ENCODE assay signal across 23 cellular contexts in the genomic region with DNA sequence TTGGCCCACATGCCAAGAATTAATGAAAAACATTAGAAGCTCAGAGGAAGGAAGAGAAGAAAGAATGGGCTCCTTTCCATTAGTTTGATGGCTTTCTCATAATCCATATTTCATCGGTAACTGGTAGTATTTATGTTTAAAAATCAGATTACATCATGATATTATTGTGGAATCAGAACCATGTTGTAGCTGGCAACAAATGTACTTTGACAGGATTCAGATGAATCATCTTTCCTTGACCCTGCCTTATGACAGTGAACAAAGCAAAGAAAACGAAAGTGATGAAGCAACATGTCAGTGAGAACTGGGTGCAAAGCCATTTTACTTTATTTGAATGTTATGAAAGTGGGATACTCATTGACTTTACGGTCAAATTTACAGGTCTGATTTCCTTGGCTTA.
DNase-seq lines count a peak whose midpoint lies in the region; ATAC-seq, FAIRE-seq and TF ChIP-seq lines count a peak whose summit lies in the region.
"Had no signal": no experiment of that assay in that cellular context is flagged by ENCODE, and none has a peak within 500 bp of the region (broad histone marks: within the 10 kb centered on the region; RNA-seq: fewer than 3 reads in every experiment).

No MANE protein-coding gene starts in this region.

- in situ Hi-C loops in GM12878 (cut with MboI) = no loop called here

- CTCF ChIA-PET in A673 (lab: Charles Lee) = no interaction called here
- CTCF ChIA-PET in GM12878 (lab: Yijun Ruan, JAX) = interaction anchor here (1.1 to 1.2 kb wide), 2 partner anchors 15 to 64 kb away, joined by 3 read pairs; no protein-coding TSS in a partner anchor

- no peak overlapping the region for H3K9ac ChIP-seq in GM12878 (ENCODE audit: control insufficient read depth, insufficient read depth, low read length)
- H3K9ac ChIP-seq: neural progenitor cell had no signal

- 1% methylated on average over 3 of the region's 3 CpGs for WGBS in GM12878 (ENCODE audit: insufficient coverage, insufficient replicate concordance, low lambda C conversion rate, missing lambda C conversion rate)
- 62 to 65% methylated on average over 3 of the region's 3 CpGs for WGBS in gastroesophageal sphincter (ENCODE audit: low coverage in 1 of 2), 2 donors

- no peaks in the 10 kb centered on the region for H4K20me1 ChIP-seq in GM12878 (ENCODE audit: control insufficient read depth, insufficient read depth)

- intact Hi-C loops in A673 (cut with micrococcal nuclease; ENCODE audit: unreplicated experiment) (no loop called here), GM12878 (cut with micrococcal nuclease; ENCODE audit: unreplicated experiment) (no loop called here)

- TF ChIP-seq POLR2A in GM12878 (IDR thresholded peaks at IDR 0.05; ENCODE audit: low read depth, low read length) (no peak), gastroesophageal sphincter (IDR thresholded peaks at IDR 0.05) (no peak)

- H3K27ac ChIP-seq in A673 (ENCODE audit: low read depth, low read length, poor library complexity, severe bottlenecking) (no peak overlapping the region), GM12878 (ENCODE audit: control insufficient read depth, insufficient read depth) (no peak overlapping the region), gastroesophageal sphincter (no peak overlapping the region)
- H3K27ac ChIP-seq: neural progenitor cell, stomach had no signal

- SMC1A ChIA-PET in GM12878 (lab: Charles Lee; ENCODE audit: uncharacterized antibody, unreplicated experiment) = interaction anchor here (3.2 kb wide), 1 partner anchor 9 kb away, joined by 16 read pairs; no protein-coding TSS in a partner anchor

- TF ChIP-seq CTCF in A673 (conservative IDR thresholded peaks at IDR 0.05; ENCODE audit: low read depth, low read length) (no peak), GM12878 (IDR thresholded peaks at IDR 0.05 in 2 of 3, conservative IDR thresholded peaks at IDR 0.05 in 1 of 3; ENCODE audit: control insufficient read depth in 2 of 3, extremely low read depth in 1 of 3, insufficient read depth in 1 of 3, low read depth in 3 of 3, low read length in 3 of 3) (no peak), gastroesophageal sphincter (IDR thresholded peaks at IDR 0.05) (no peak)

- DNase-seq in A673 (ENCODE audit: low spot score) (peak; percentile 11), M059J (ENCODE audit: low read depth) (peak; percentile 67), GM12878 (ENCODE audit: low read depth, low spot score) (no peak)
- DNase-seq in activated naive CD4-positive, alpha-beta T cell (lab: John Stamatoyannopoulos, UW) = no peak
- DNase-seq in NK-92 treated with Interleukin-12 subunit alpha and Interleukin-12 subunit beta, amount 100 ng/mL, for 24 hours (lab: John Stamatoyannopoulos, UW) = no peak
- DNase-seq: activated B cell treated with CpG ODN at 0.5 μM for 24 hours; activated CD8-positive, alpha-beta T cell treated with anti-CD3 and anti-CD28 coated beads, Interleukin-2, amount 10 ng/mL, durations not matched to agents 7 days and 5 days; activated naive CD8-positive, alpha-beta T cell treated with anti-CD3 and anti-CD28 coated beads, Interleukin-2, amount 50 U/mL, for 24 hours; CD4-positive, alpha-beta T cell; DMS79; KBM-7; NCI-H1105; NCI-H2107; NCI-H69; stomach had no signal

- FAIRE-seq in GM12878 (lab: Jason Lieb, UNC) = no peak
- FAIRE-seq: endometrium, H1, islet of Langerhans, RCC 7860 had no signal

- no peak for TF ChIP-seq EP300 in GM12878 (IDR thresholded peaks at IDR 0.05; ENCODE audit: borderline replicate concordance in 1 of 2, control insufficient read depth in 1 of 2, low read depth in 2 of 2, low read length in 2 of 2)
- TF ChIP-seq EP300 in gastroesophageal sphincter (IDR thresholded peaks at IDR 0.05) = no peak

- no peak overlapping the region for H3K4me3 ChIP-seq in A673 (ENCODE audit: low read depth, low read length, poor library complexity, severe bottlenecking)
- H3K4me3 ChIP-seq in GM12878 = no peak overlapping the region
- H3K4me3 ChIP-seq in gastroesophageal sphincter = no peak overlapping the region
- H3K4me3 ChIP-seq: neural progenitor cell, stomach had no signal

- BruUV-seq in A673 (replicated peaks; lab: Mats Ljungman, UMichigan) (no TSS peak), GM12878 (replicated peaks; lab: Mats Ljungman, UMichigan) (no TSS peak)

- POLR2A ChIA-PET in A673 (lab: Charles Lee; ENCODE audit: low non-redundant PET) = no interaction called here
- POLR2A ChIA-PET in GM12878 (lab: Charles Lee) = interaction anchor here (0.9 kb wide), 1 partner anchor 12 kb away, joined by 3 read pairs; no protein-coding TSS in a partner anchor

- ATAC-seq in GM12878 (peak; percentile 71), gastroesophageal sphincter (peak; percentile 51), HG02623 (IDR thresholded peaks at IDR 0.05; ENCODE audit: unreplicated experiment) (no peak), GM18520 (IDR thresholded peaks at IDR 0.05; ENCODE audit: unreplicated experiment) (no peak)
- ATAC-seq: activated CD8-positive, alpha-beta T cell treated with anti-CD3 and anti-CD28 coated beads, Interleukin-2, amount 10 ng/mL, durations not matched to agents 7 days and 5 days; activated naive CD8-positive, alpha-beta T cell treated with anti-CD3 and anti-CD28 coated beads, Interleukin-2, amount 50 U/mL, for 24 hours had no signal

- H3K36me3 ChIP-seq in A673 (ENCODE audit: insufficient read depth, low read length, poor library complexity, severe bottlenecking) (no peaks in the 10 kb centered on the region), GM12878 (ENCODE audit: control insufficient read depth in 2 of 2, insufficient read depth in 2 of 2, low read length in 1 of 2) (no peaks in the 10 kb centered on the region), gastroesophageal sphincter (no peaks in the 10 kb centered on the region)
- H3K36me3 ChIP-seq: neural progenitor cell, stomach had no signal

- no peaks in the 10 kb centered on the region for H3K27me3 ChIP-seq in A673 (replicated peaks; ENCODE audit: insufficient read depth, low read depth, low read length, poor library complexity)
- no peaks in the 10 kb centered on the region for H3K27me3 ChIP-seq in GM12878 (replicated peaks in 1 of 2; ENCODE audit: control insufficient read depth in 2 of 2, insufficient read depth in 2 of 2, low read length in 1 of 2)
- H3K27me3 ChIP-seq in gastroesophageal sphincter = no peaks in the 10 kb centered on the region
- H3K27me3 ChIP-seq: neural progenitor cell, stomach had no signal

- no peak overlapping the region for H2AFZ ChIP-seq in GM12878 (ENCODE audit: control insufficient read depth, low read depth, low read length)

- H3K9me3 ChIP-seq in A673 (ENCODE audit: low read depth, low read length, poor library complexity, severe bottlenecking) = no peaks in the 10 kb centered on the region
- H3K9me3 ChIP-seq in GM12878 (replicated peaks; ENCODE audit: control insufficient read depth, insufficient read depth, low read length) = no peaks in the 10 kb centered on the region
- H3K9me3 ChIP-seq in gastroesophageal sphincter = peaks cover 0 to 6% (median 0%) of the 10 kb centered on the region in 3 donors

- TF ChIP-seq RAD21 in GM12878 (IDR thresholded peaks at IDR 0.05; ENCODE audit: insufficient read depth, low read depth, low read length) = no peak

- no peaks in the 10 kb centered on the region for H3K79me2 ChIP-seq in GM12878 (ENCODE audit: control insufficient read depth, insufficient read depth, low read length)

- RAD21 ChIA-PET in GM12878 (lab: Charles Lee; ENCODE audit: unreplicated experiment) = interaction anchor here (0.6 to 1.1 kb wide), 3 partner anchors 8 to 20 kb away, joined by 3 read pairs; no protein-coding TSS in a partner anchor

- H3K4me2 ChIP-seq in GM12878 (ENCODE audit: control insufficient read depth, insufficient read depth) = no peak overlapping the region
- H3K4me2 ChIP-seq: neural progenitor cell had no signal

- no peaks in the 10 kb centered on the region for H3K4me1 ChIP-seq in A673 (ENCODE audit: insufficient read depth, low read length, poor library complexity, severe bottlenecking)
- no peaks in the 10 kb centered on the region for H3K4me1 ChIP-seq in GM12878 (ENCODE audit: control insufficient read depth, insufficient read depth, low read length)
- no peaks in the 10 kb centered on the region for H3K4me1 ChIP-seq in gastroesophageal sphincter
- H3K4me1 ChIP-seq: neural progenitor cell, stomach had no signal

TF ChIP-seq in GM12878, 131 proteins besides CTCF, POLR2A, EP300 and RAD21:
- TF ChIP-seq SREBF2 (IDR thresholded peaks at IDR 0.05; ENCODE audit: low read length) (no peak), ATF7 (IDR thresholded peaks at IDR 0.05; ENCODE audit: low read depth) (peak; percentile 42; the same call in 1 of the 2 replicates)

Comparison
In these comparisons a context has a peak if more than half of its experiments do, and no peak if none do; other contexts are left out.
1. DNase-seq: peak in A673 (single experiment) and M059J (single experiment); none in GM12878 (single experiment), activated naive CD4-positive, alpha-beta T cell (0 of 4) and NK-92 treated with Interleukin-12 subunit alpha and Interleukin-12 subunit beta, amount 100 ng/mL, for 24 hours (single experiment).
2. ATAC-seq: peak in GM12878 (single experiment) and gastroesophageal sphincter (single experiment); none in HG02623 (single experiment) and GM18520 (single experiment).